Comparison of ENCODE assay signal across 32 cellular contexts in genomic region chr7:143316492-143316891, GRCh38. TPM values are rescaled to one million over a fixed set of nuclear protein-coding genes. Genes with fewer than 3 reads are reported as not detected.
"Had no signal": no experiment of that assay in that cellular context is flagged by ENCODE, and none has a peak within 500 bp of the region (broad histone marks: within the 10 kb centered on the region; RNA-seq: fewer than 3 reads in every experiment).

No MANE protein-coding gene starts in this region.

- H3K27me3 ChIP-seq: adrenal gland, ascending aorta, brain microvascular endothelial cell, esophagus muscularis mucosa, neutrophil, ovary, upper lobe of left lung had no signal

- H3K27ac Mint-ChIP-seq: activated B cell treated with CpG ODN at 0.5 μM for 24 hours; activated CD4-positive, alpha-beta T cell treated with anti-CD3 and anti-CD28 coated beads for 36 hours; activated naive CD8-positive, alpha-beta T cell; activated T-cell treated with anti-CD3 and anti-CD28 coated beads, Interleukin-2, amount 50 U/mL, for 24 hours; activated T-helper 17 cell treated with anti-CD3 and anti-CD28 coated beads, Interleukin-2, amount 50 U/mL, for 72 hours; natural killer cell; T-cell had no signal

- H3K4me3 ChIP-seq: adrenal gland, ascending aorta, esophagus muscularis mucosa, ovary, smooth muscle cell, thoracic aorta, upper lobe of left lung had no signal

- H3K4me1 ChIP-seq: adrenal gland, ascending aorta, esophagus muscularis mucosa, upper lobe of left lung had no signal

- H3K27me3 Mint-ChIP-seq: activated B cell treated with CpG ODN at 0.5 μM for 24 hours; activated CD4-positive, alpha-beta T cell treated with anti-CD3 and anti-CD28 coated beads for 36 hours; activated naive CD8-positive, alpha-beta T cell; activated T-cell treated with anti-CD3 and anti-CD28 coated beads, Interleukin-2, amount 50 U/mL, for 24 hours; activated T-helper 17 cell treated with anti-CD3 and anti-CD28 coated beads, Interleukin-2, amount 50 U/mL, for 72 hours; effector memory CD8-positive, alpha-beta T cell had no signal

- H3K36me3 ChIP-seq: adrenal gland, ascending aorta, brain microvascular endothelial cell, esophagus muscularis mucosa, neutrophil, ovary, thoracic aorta, upper lobe of left lung had no signal

- H3K9me3 Mint-ChIP-seq: activated B cell treated with CpG ODN at 0.5 μM for 24 hours; activated T-cell treated with anti-CD3 and anti-CD28 coated beads, Interleukin-2, amount 50 U/mL, for 24 hours; activated T-helper 17 cell treated with anti-CD3 and anti-CD28 coated beads, Interleukin-2, amount 50 U/mL, for 72 hours; effector memory CD8-positive, alpha-beta T cell; natural killer cell; T-cell had no signal

- H3K36me3 Mint-ChIP-seq: natural killer cell, T-cell had no signal

- H3K9me3 ChIP-seq: adrenal gland, ascending aorta, esophagus muscularis mucosa, neutrophil, ovary, thoracic aorta, upper lobe of left lung had no signal

- H3K4me1 Mint-ChIP-seq: activated B cell treated with CpG ODN at 0.5 μM for 24 hours; activated CD4-positive, alpha-beta T cell treated with anti-CD3 and anti-CD28 coated beads for 36 hours; activated T-helper 17 cell treated with anti-CD3 and anti-CD28 coated beads, Interleukin-2, amount 50 U/mL, for 72 hours had no signal

- H3K4me3 Mint-ChIP-seq: activated B cell treated with CpG ODN at 0.5 μM for 24 hours; activated CD4-positive, alpha-beta T cell treated with anti-CD3 and anti-CD28 coated beads for 36 hours; activated naive CD8-positive, alpha-beta T cell; activated T-cell treated with anti-CD3 and anti-CD28 coated beads, Interleukin-2, amount 50 U/mL, for 24 hours; activated T-helper 17 cell treated with anti-CD3 and anti-CD28 coated beads, Interleukin-2, amount 50 U/mL, for 72 hours; effector memory CD8-positive, alpha-beta T cell; natural killer cell; T-cell had no signal

- ATAC-seq: activated CD4-positive, alpha-beta T cell treated with anti-CD3 and anti-CD28 coated beads for 36 hours; activated T-helper 17 cell treated with anti-CD3 and anti-CD28 coated beads, Interleukin-2, amount 50 U/mL, for 72 hours; effector memory CD8-positive, alpha-beta T cell; left ventricle myocardium superior; natural killer cell; sciatic nerve; T-cell had no signal

- DNase-seq: activated B cell treated with CpG ODN at 0.5 μM for 24 hours; activated CD4-positive, alpha-beta T cell treated with anti-CD3 and anti-CD28 coated beads for 36 hours; activated CD4-positive, alpha-beta T cell treated with anti-CD3 and anti-CD28 coated beads, Interleukin-2, amount 50 U/mL, for 4 hours; activated CD8-positive, alpha-beta memory T cell treated with anti-CD3 and anti-CD28 coated beads for 24 hours; activated CD8-positive, alpha-beta memory T cell treated with anti-CD3 and anti-CD28 coated beads, Interleukin-2, amount 50 U/mL, for 4 hours; activated T-cell treated with anti-CD3 and anti-CD28 coated beads, Interleukin-2, amount 50 U/mL, for 24 hours; adrenal gland; brain microvascular endothelial cell; central memory CD4-positive, alpha-beta T cell; effector memory CD8-positive, alpha-beta T cell; left ventricle myocardium superior; midbrain; natural killer cell; ovary; stimulated activated CD4-positive, alpha-beta T cell treated with anti-CD3 and anti-CD28 coated beads, Interleukin-15, amount 100 ng/mL, for 24 hours; stimulated activated CD4-positive, alpha-beta T cell treated with anti-CD3 and anti-CD28 coated beads, Interleukin-2, amount 100 ng/mL, for 48 hours; stimulated activated CD8-positive, alpha-beta memory T cell treated with anti-CD3 and anti-CD28 coated beads, Interleukin-4, amount 100 ng/mL, for 48 hours; stimulated activated naive CD4-positive, alpha-beta T cell; T-cell; T1000; upper lobe of left lung had no signal

- H3K27ac ChIP-seq: adrenal gland, ascending aorta, brain microvascular endothelial cell, esophagus muscularis mucosa, neutrophil, ovary, thoracic aorta, upper lobe of left lung had no signal

RNA-seq across cellular contexts. Expression of gene CLCN1, which starts 0.6 kb away (rescaled TPM):
- total RNA-seq: activated B cell treated with CpG ODN at 0.5 μM for 24 hours, ascending aorta, dermis microvascular lymphatic vessel endothelial cell, esophagus muscularis mucosa, left ventricle myocardium superior, pulmonary artery endothelial cell, sciatic nerve, smooth muscle cell, T-cell had no signal

RNA-seq across cellular contexts. Expression of gene TMEM139, which starts 31.7 kb away (rescaled TPM):
- total RNA-seq: dermis microvascular lymphatic vessel endothelial cell, frontal cortex, natural killer cell, pulmonary artery endothelial cell had no signal

RNA-seq across cellular contexts. Expression of gene FAM131B, which starts 46.0 kb away (rescaled TPM):
- total RNA-seq: activated B cell treated with CpG ODN at 0.5 μM for 24 hours had no signal
